In genomic region chr17:33674685-33675084, GRCh38 we compare ENCODE assay signal across 8 cellular contexts.
DNase-seq lines count a peak whose midpoint lies in the region; ATAC-seq and TF ChIP-seq lines count a peak whose summit lies in the region.

No MANE protein-coding gene starts in this region.

- H3K4me1 Mint-ChIP-seq in brain = peaks cover 12% of the 10 kb centered on the region

- H3K9me3 Mint-ChIP-seq in brain = no peaks in the 10 kb centered on the region

- H3K27ac Mint-ChIP-seq in brain = peak overlapping the region in 1 of 5 experiments; percentile 49

- peak; percentile 71 to 86 for TF ChIP-seq CTCF in brain (conservative IDR thresholded peaks at IDR 0.05)

- H3K4me3 Mint-ChIP-seq in brain = no peak overlapping the region

- H3K36me3 Mint-ChIP-seq in brain = no peaks in the 10 kb centered on the region

- peaks cover 17% of the 10 kb centered on the region for H3K27me3 Mint-ChIP-seq in brain

- peak; percentile 4 to 56 for DNase-seq in NCI-H2081 (lab: John Stamatoyannopoulos, UW)
- no peak for DNase-seq in NCI-H2081 treated with DMSO at 0.1 percent for 48 hours (lab: John Stamatoyannopoulos, UW)
- peak; percentile 40 for DNase-seq in HuH-7 (ENCODE audit: low spot score)
- peak; percentile 89 for DNase-seq in inferior parietal cortex (ENCODE audit: extremely low spot score)
- DNase-seq in stimulated activated CD4-positive, alpha-beta T cell treated with anti-CD3 and anti-CD28 coated beads, Interleukin-15, amount 100 ng/mL, for 24 hours = peak; percentile 60

- peak; percentile 95 for ATAC-seq in SK-N-SH treated with all-trans-retinoic acid at 6 μM for 48 hours
- no peak for ATAC-seq in HG03159 (IDR thresholded peaks at IDR 0.05; ENCODE audit: unreplicated experiment)

TF ChIP-seq in SK-N-SH treated with all-trans-retinoic acid at 6 μM for 48 hours, 23 proteins besides CTCF, POLR2A, EP300 and RAD21:
- no peak for TF ChIP-seq ARNTL (CRISPR knock-in tag; IDR thresholded peaks at IDR 0.05; ENCODE audit: borderline replicate concordance, low read depth)
- no peak for TF ChIP-seq ZNF565 (CRISPR knock-in tag; conservative IDR thresholded peaks at IDR 0.05; ENCODE audit: low read depth)
- TF ChIP-seq, protein P1, sequence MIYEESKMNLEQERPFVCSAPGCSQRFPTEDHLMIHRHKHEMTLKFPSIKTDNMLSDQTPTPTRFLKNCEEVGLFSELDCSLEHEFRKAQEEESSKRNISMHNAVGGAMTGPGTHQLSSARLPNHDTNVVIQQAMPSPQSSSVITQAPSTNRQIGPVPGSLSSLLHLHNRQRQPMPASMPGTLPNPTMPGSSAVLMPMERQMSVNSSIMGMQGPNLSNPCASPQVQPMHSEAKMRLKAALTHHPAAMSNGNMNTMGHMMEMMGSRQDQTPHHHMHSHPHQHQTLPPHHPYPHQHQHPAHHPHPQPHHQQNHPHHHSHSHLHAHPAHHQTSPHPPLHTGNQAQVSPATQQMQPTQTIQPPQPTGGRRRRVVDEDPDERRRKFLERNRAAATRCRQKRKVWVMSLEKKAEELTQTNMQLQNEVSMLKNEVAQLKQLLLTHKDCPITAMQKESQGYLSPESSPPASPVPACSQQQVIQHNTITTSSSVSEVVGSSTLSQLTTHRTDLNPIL (CRISPR knock-in tag; IDR thresholded peaks at IDR 0.05; ENCODE audit: low read depth) = no peak
- TF ChIP-seq CSDC2 (CRISPR knock-in tag; IDR thresholded peaks at IDR 0.05) = no peak
- no peak for TF ChIP-seq ZFP3 (CRISPR knock-in tag; IDR thresholded peaks at IDR 0.05)
- TF ChIP-seq BACH2 (CRISPR knock-in tag; IDR thresholded peaks at IDR 0.05; ENCODE audit: borderline replicate concordance) = no peak
- no peak for TF ChIP-seq ZNF8 (CRISPR knock-in tag; IDR thresholded peaks at IDR 0.05)
- no peak for TF ChIP-seq TCF4 (CRISPR knock-in tag; IDR thresholded peaks at IDR 0.05; ENCODE audit: borderline replicate concordance)
- TF ChIP-seq, protein P2, sequence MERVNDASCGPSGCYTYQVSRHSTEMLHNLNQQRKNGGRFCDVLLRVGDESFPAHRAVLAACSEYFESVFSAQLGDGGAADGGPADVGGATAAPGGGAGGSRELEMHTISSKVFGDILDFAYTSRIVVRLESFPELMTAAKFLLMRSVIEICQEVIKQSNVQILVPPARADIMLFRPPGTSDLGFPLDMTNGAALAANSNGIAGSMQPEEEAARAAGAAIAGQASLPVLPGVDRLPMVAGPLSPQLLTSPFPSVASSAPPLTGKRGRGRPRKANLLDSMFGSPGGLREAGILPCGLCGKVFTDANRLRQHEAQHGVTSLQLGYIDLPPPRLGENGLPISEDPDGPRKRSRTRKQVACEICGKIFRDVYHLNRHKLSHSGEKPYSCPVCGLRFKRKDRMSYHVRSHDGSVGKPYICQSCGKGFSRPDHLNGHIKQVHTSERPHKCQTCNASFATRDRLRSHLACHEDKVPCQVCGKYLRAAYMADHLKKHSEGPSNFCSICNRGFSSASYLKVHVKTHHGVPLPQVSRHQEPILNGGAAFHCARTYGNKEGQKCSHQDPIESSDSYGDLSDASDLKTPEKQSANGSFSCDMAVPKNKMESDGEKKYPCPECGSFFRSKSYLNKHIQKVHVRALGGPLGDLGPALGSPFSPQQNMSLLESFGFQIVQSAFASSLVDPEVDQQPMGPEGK (CRISPR knock-in tag; IDR thresholded peaks at IDR 0.05; ENCODE audit: borderline replicate concordance) = no peak
- no peak for TF ChIP-seq OSR1 (CRISPR knock-in tag; IDR thresholded peaks at IDR 0.05)
- no peak for TF ChIP-seq PPARA (CRISPR knock-in tag; IDR thresholded peaks at IDR 0.05; ENCODE audit: borderline replicate concordance)
- no peak for TF ChIP-seq ESRRG (CRISPR knock-in tag; IDR thresholded peaks at IDR 0.05)
- no peak for TF ChIP-seq TOX (CRISPR knock-in tag; IDR thresholded peaks at IDR 0.05; ENCODE audit: borderline replicate concordance)
